ENCODE assay signal across 1 cellular context in genomic region chr5:5139358-5140050, GRCh38.
TF ChIP-seq lines count a peak whose summit lies in the region.

No MANE protein-coding gene starts in this region.

TF ChIP-seq in GM23338, 12 proteins besides CTCF, POLR2A, EP300 and RAD21 (continued from another document):
- TF ChIP-seq REST (IDR thresholded peaks at IDR 0.05; ENCODE audit: unreplicated experiment) (no peak), ZNF114 (CRISPR knock-in tag; IDR thresholded peaks at IDR 0.05) (no peak), ZNF331 (CRISPR knock-in tag; IDR thresholded peaks at IDR 0.05; ENCODE audit: low read depth) (no peak), NANOG (IDR thresholded peaks at IDR 0.05; ENCODE audit: borderline replicate concordance) (no peak), POLR2AphosphoS5 (IDR thresholded peaks at IDR 0.05; ENCODE audit: low read depth) (no peak), ETS1 (IDR thresholded peaks at IDR 0.05) (no peak), EZH2phosphoT487 (IDR thresholded peaks at IDR 0.05; ENCODE audit: unreplicated experiment) (no peak)
